In genomic region chr7:55031075-55031474, GRCh38 we compare ENCODE assay signal across 9 cellular contexts. TPM values are rescaled to one million over a fixed set of nuclear protein-coding genes. Genes with fewer than 3 reads are reported as not detected.
"Had no signal": no experiment of that assay in that cellular context is flagged by ENCODE, and none has a peak within 500 bp of the region (broad histone marks: within the 10 kb centered on the region; RNA-seq: fewer than 3 reads in every experiment).

No MANE protein-coding gene starts in this region.

- H3K36me3 ChIP-seq: heart left ventricle had no signal

- ATAC-seq: activated naive CD4-positive, alpha-beta T cell treated with anti-CD3 and anti-CD28 coated beads, Interleukin-2, amount 50 U/mL, for 72 hours; heart left ventricle; left colon; stimulated activated effector memory CD8-positive, alpha-beta T cell treated with anti-CD3 and anti-CD28 coated beads, Interleukin-12 subunit alpha, Interleukin-12 subunit beta, amount 100 ng/mL, for 72 hours had no signal

- H3K4me3 ChIP-seq: heart left ventricle had no signal

- DNase-seq: activated CD4-positive, CD25-positive, alpha-beta regulatory T cell; amniotic stem cell; foreskin melanocyte; heart left ventricle; left colon; mesenchymal stem cell; T-helper 2 cell had no signal

- H3K27me3 ChIP-seq: heart left ventricle had no signal

- H3K9me3 ChIP-seq: heart left ventricle had no signal

RNA-seq across cellular contexts. Expression of gene EGFR, which starts 12.3 kb away (rescaled TPM):
- total RNA-seq: activated naive CD4-positive, alpha-beta T cell treated with anti-CD3 and anti-CD28 coated beads, Interleukin-2, amount 50 U/mL, for 72 hours had no signal
